27 cellular contexts compared by ENCODE assay signal in genomic region chr6:169310983-169311382, GRCh38. TPM values are rescaled to one million over a fixed set of nuclear protein-coding genes. Genes with fewer than 3 reads are reported as not detected.
DNase-seq lines count a peak whose midpoint lies in the region; ATAC-seq, FAIRE-seq and TF ChIP-seq lines count a peak whose summit lies in the region.
"Had no signal": no experiment of that assay in that cellular context is flagged by ENCODE, and none has a peak within 500 bp of the region (broad histone marks: within the 10 kb centered on the region; RNA-seq: fewer than 3 reads in every experiment).

No MANE protein-coding gene starts in this region.

- TF ChIP-seq CTCF in osteoblast (IDR thresholded peaks at IDR 0.05; ENCODE audit: extremely low read depth, low read depth, low read length), result no peak
- TF ChIP-seq CTCF in mesothelial cell of epicardium (IDR thresholded peaks at IDR 0.05; ENCODE audit: unreplicated experiment), result no peak
- no peak for TF ChIP-seq CTCF in HepG2 (CRISPR knock-in tag; IDR thresholded peaks at IDR 0.05)

- no peak for TF ChIP-seq RAD21 in HepG2 (CRISPR knock-in tag; IDR thresholded peaks at IDR 0.05)

- H3K4me3 ChIP-seq in osteoblast (ENCODE audit: insufficient read depth, low read length) (no peak overlapping the region), aorta (ENCODE audit: low read length in 2 of 2) (no peak overlapping the region), HepG2 (replicated peaks in 1 of 3; ENCODE audit: insufficient read depth in 1 of 3, low read depth in 2 of 3, low read length in 3 of 3) (no peak overlapping the region)
- H3K4me3 ChIP-seq: A549; BLaER1 treated with 17β-estradiol and CSF1 and Interleukin-3, amounts not matched to agents 10 nM and 100 nM; GM12878; GM23338; HAP-1 had no signal

- no peaks in the 10 kb centered on the region for H3K9me3 Mint-ChIP-seq in stimulated activated naive CD8-positive, alpha-beta T cell treated with anti-CD3 and anti-CD28 coated beads, Interleukin-15, amount 100 ng/mL, for 72 hours
- H3K9me3 Mint-ChIP-seq in stimulated activated effector memory CD8-positive, alpha-beta T cell treated with anti-CD3 and anti-CD28 coated beads, Interleukin-12 subunit alpha, Interleukin-12 subunit beta, amount 100 ng/mL, for 72 hours, result no peaks in the 10 kb centered on the region
- H3K9me3 Mint-ChIP-seq in mesothelial cell of epicardium, result peaks cover 20% of the 10 kb centered on the region
- H3K9me3 Mint-ChIP-seq: CD4-positive, alpha-beta T cell; CD8-positive, alpha-beta memory T cell; GM23338; HFFc6 had no signal

- peak; percentile 12 for ATAC-seq in stimulated activated naive CD8-positive, alpha-beta T cell treated with anti-CD3 and anti-CD28 coated beads, Interleukin-15, amount 100 ng/mL, for 72 hours
- no peak for ATAC-seq in stimulated activated naive CD8-positive, alpha-beta T cell treated with anti-CD3 and anti-CD28 coated beads, Interleukin-15, Interleukin-2, amounts not matched to agents 100 U/mL and 50 U/mL, for 24 hours
- ATAC-seq in stimulated activated effector memory CD8-positive, alpha-beta T cell treated with anti-CD3 and anti-CD28 coated beads, Interleukin-12 subunit alpha, Interleukin-12 subunit beta, amount 100 ng/mL, for 72 hours, result peak; percentile 47
- peak; percentile 54 for ATAC-seq in aorta (ENCODE audit: low FRiP score)
- ATAC-seq in HepG2, result no peak
- ATAC-seq: A549, GM12878, GM23338 had no signal

- H3K4me2 ChIP-seq in osteoblast (ENCODE audit: insufficient read depth, low read length), result no peak overlapping the region
- no peak overlapping the region for H3K4me2 ChIP-seq in HepG2 (ENCODE audit: low read depth, low read length)
- H3K4me2 ChIP-seq: A549; BLaER1 treated with 17β-estradiol and CSF1 and Interleukin-3, amounts not matched to agents 10 nM and 100 nM; GM23338 had no signal

- no peaks in the 10 kb centered on the region for H3K36me3 ChIP-seq in osteoblast (ENCODE audit: insufficient read depth, low read length)
- H3K36me3 ChIP-seq in aorta (ENCODE audit: control insufficient read depth in 1 of 2, insufficient read depth in 2 of 2, low read length in 1 of 2), result no peaks in the 10 kb centered on the region
- H3K36me3 ChIP-seq in HepG2 (replicated peaks in 1 of 2; ENCODE audit: control insufficient read depth in 1 of 2, insufficient read depth in 2 of 2, low read length in 2 of 2), result no peaks in the 10 kb centered on the region
- H3K36me3 ChIP-seq: BE2C; BLaER1 treated with 17β-estradiol and CSF1 and Interleukin-3, amounts not matched to agents 10 nM and 100 nM; HAP-1 had no signal

- H3K36me3 Mint-ChIP-seq in stimulated activated effector memory CD8-positive, alpha-beta T cell treated with anti-CD3 and anti-CD28 coated beads, Interleukin-12 subunit alpha, Interleukin-12 subunit beta, amount 100 ng/mL, for 72 hours, result no peaks in the 10 kb centered on the region
- no peaks in the 10 kb centered on the region for H3K36me3 Mint-ChIP-seq in mesothelial cell of epicardium
- H3K36me3 Mint-ChIP-seq: CD14-positive monocyte; CD8-positive, alpha-beta memory T cell had no signal

- H3K4me1 Mint-ChIP-seq in stimulated activated naive CD8-positive, alpha-beta T cell treated with anti-CD3 and anti-CD28 coated beads, Interleukin-15, amount 100 ng/mL, for 72 hours, result no peaks in the 10 kb centered on the region
- no peaks in the 10 kb centered on the region for H3K4me1 Mint-ChIP-seq in stimulated activated effector memory CD8-positive, alpha-beta T cell treated with anti-CD3 and anti-CD28 coated beads, Interleukin-12 subunit alpha, Interleukin-12 subunit beta, amount 100 ng/mL, for 72 hours
- H3K4me1 Mint-ChIP-seq in mesothelial cell of epicardium, result no peaks in the 10 kb centered on the region
- H3K4me1 Mint-ChIP-seq: CD14-positive monocyte; CD8-positive, alpha-beta memory T cell; GM23338 had no signal

- WGBS in aorta, 2 donors, result 92 to 97% methylated on average over 3 of the region's 3 CpGs
- 19% methylated on average over 3 of the region's 3 CpGs for WGBS in HepG2 (ENCODE audit: low lambda C conversion rate)

- no peak overlapping the region for H3K27ac ChIP-seq in osteoblast (ENCODE audit: low read depth, low read length)
- no peak overlapping the region for H3K27ac ChIP-seq in aorta (ENCODE audit: low read depth in 1 of 2, low read length in 2 of 2)
- no peak overlapping the region for H3K27ac ChIP-seq in HepG2 (ENCODE audit: extremely low read length, insufficient read depth, low read length)
- H3K27ac ChIP-seq: BLaER1 treated with 17β-estradiol and CSF1 and Interleukin-3, amounts not matched to agents 10 nM and 100 nM had no signal

- no peak for TF ChIP-seq POLR2A in HepG2 (IDR thresholded peaks at IDR 0.05; ENCODE audit: insufficient read depth in 1 of 2, low read depth in 2 of 2, low read length in 2 of 2)

- H3K27ac Mint-ChIP-seq in stimulated activated naive CD8-positive, alpha-beta T cell treated with anti-CD3 and anti-CD28 coated beads, Interleukin-15, amount 100 ng/mL, for 72 hours, result no peak overlapping the region
- H3K27ac Mint-ChIP-seq in stimulated activated effector memory CD8-positive, alpha-beta T cell treated with anti-CD3 and anti-CD28 coated beads, Interleukin-12 subunit alpha, Interleukin-12 subunit beta, amount 100 ng/mL, for 72 hours, result no peak overlapping the region
- H3K27ac Mint-ChIP-seq in mesothelial cell of epicardium, result no peak overlapping the region
- H3K27ac Mint-ChIP-seq: CD4-positive, alpha-beta T cell; GM23338; HFFc6 had no signal

- FAIRE-seq in HepG2 (lab: Jason Lieb, UNC), result no peak
- FAIRE-seq: A549, D721Med, GM12878, H54 had no signal

- no peaks in the 10 kb centered on the region for H3K4me1 ChIP-seq in osteoblast (ENCODE audit: insufficient read depth, low read length)
- H3K4me1 ChIP-seq in aorta (ENCODE audit: control insufficient read depth in 1 of 2, insufficient read depth in 2 of 2, low read length in 2 of 2), result no peaks in the 10 kb centered on the region
- peaks cover 6% of the 10 kb centered on the region; the same call in 1 of the 2 replicates for H3K4me1 ChIP-seq in HepG2 (ENCODE audit: insufficient read depth, low read length)
- H3K4me1 ChIP-seq: A549; BE2C; BLaER1 treated with 17β-estradiol and CSF1 and Interleukin-3, amounts not matched to agents 10 nM and 100 nM; HAP-1 had no signal

- H3K27me3 ChIP-seq in osteoblast (ENCODE audit: insufficient read depth, low read length) (no peaks in the 10 kb centered on the region), aorta (ENCODE audit: control insufficient read depth in 1 of 2, insufficient read depth in 2 of 2, low read length in 1 of 2) (no peaks in the 10 kb centered on the region), HepG2 (ENCODE audit: control insufficient read depth in 1 of 2, insufficient read depth in 2 of 2, low read length in 2 of 2) (peaks cover 0 to 15% of the 10 kb centered on the region in 2 experiments; a peak in 1 of 5 replicates)
- H3K27me3 ChIP-seq: BE2C; BLaER1 treated with 17β-estradiol and CSF1 and Interleukin-3, amounts not matched to agents 10 nM and 100 nM had no signal

- DNase-seq in stimulated activated naive CD8-positive, alpha-beta T cell treated with anti-CD3 and anti-CD28 coated beads, Interleukin-15, amount 100 ng/mL, for 72 hours, result no peak
- no peak for DNase-seq in stimulated activated naive CD8-positive, alpha-beta T cell treated with anti-CD3 and anti-CD28 coated beads, Interleukin-15, Interleukin-2, amounts not matched to agents 100 U/mL and 50 U/mL, for 24 hours
- DNase-seq in osteoblast (ENCODE audit: insufficient read length, low spot score, missing footprints) (peak; percentile 27), aorta (no peak), NCI-H226 (no peak), mesothelial cell of epicardium (ENCODE audit: low spot score in 2 of 2, unreplicated experiment in 2 of 2) (no peak), HepG2 (ENCODE audit: low spot score) (no peak)
- DNase-seq in stimulated activated effector memory CD8-positive, alpha-beta T cell treated with anti-CD3 and anti-CD28 coated beads, Interleukin-12 subunit alpha, Interleukin-12 subunit beta, amount 100 ng/mL, for 72 hours (ENCODE audit: low spot score in 2 of 2), result peak in 1 of 2 donors; percentile 12
- DNase-seq: 8988T; ACHN; AML-193; BE2C; CD4-positive, alpha-beta T cell; CD8-positive, alpha-beta memory T cell; DMS 273 treated with DMSO at 0.1 percent for 48 hours; DMS79; EL; GDM1; HFFc6 had no signal

- H4K20me1 ChIP-seq in osteoblast (ENCODE audit: insufficient read depth, low read length), result no peaks in the 10 kb centered on the region
- no peaks in the 10 kb centered on the region for H4K20me1 ChIP-seq in HepG2 (ENCODE audit: insufficient read depth, low read length)
- H4K20me1 ChIP-seq: BLaER1 treated with 17β-estradiol and CSF1 and Interleukin-3, amounts not matched to agents 10 nM and 100 nM had no signal

- in situ Hi-C loops in HepG2 (cut with HindIII; ENCODE audit: extremely low pct_ligation_motif_present, low pct_unique_long_range_greater_than_20kb), result no loop called here

- BruUV-seq in HepG2 (replicated peaks; lab: Mats Ljungman, UMichigan), result no TSS peak

- CTCF ChIA-PET in HepG2 (lab: Yijun Ruan, JAX; ENCODE audit: low intra/inter-chr PET ratio, low total read pairs), result no interaction called here

- H3K9ac ChIP-seq in HepG2 (ENCODE audit: insufficient read depth, low read depth, low read length), result no peak overlapping the region
- H3K9ac ChIP-seq: BLaER1 treated with 17β-estradiol and CSF1 and Interleukin-3, amounts not matched to agents 10 nM and 100 nM had no signal

- no peak for TF ChIP-seq EP300 in HepG2 (IDR thresholded peaks at IDR 0.05; ENCODE audit: low read depth in 2 of 2, low read length in 2 of 2)
- TF ChIP-seq EP300 in HepG2 (CRISPR knock-in tag; IDR thresholded peaks at IDR 0.05; ENCODE audit: borderline replicate concordance), result no peak

- H3K9me3 ChIP-seq in osteoblast (ENCODE audit: low read depth, low read length), result no peaks in the 10 kb centered on the region
- H3K9me3 ChIP-seq in aorta (ENCODE audit: control insufficient read depth, low read length), result no peaks in the 10 kb centered on the region
- no peaks in the 10 kb centered on the region for H3K9me3 ChIP-seq in HepG2 (ENCODE audit: low read length)
- H3K9me3 ChIP-seq: A549, BE2C, HAP-1 had no signal

- no peak overlapping the region for H3K4me3 Mint-ChIP-seq in stimulated activated naive CD8-positive, alpha-beta T cell treated with anti-CD3 and anti-CD28 coated beads, Interleukin-15, amount 100 ng/mL, for 72 hours
- no peak overlapping the region for H3K4me3 Mint-ChIP-seq in stimulated activated effector memory CD8-positive, alpha-beta T cell treated with anti-CD3 and anti-CD28 coated beads, Interleukin-12 subunit alpha, Interleukin-12 subunit beta, amount 100 ng/mL, for 72 hours
- no peak overlapping the region for H3K4me3 Mint-ChIP-seq in mesothelial cell of epicardium
- H3K4me3 Mint-ChIP-seq: CD14-positive monocyte; CD4-positive, alpha-beta T cell; CD8-positive, alpha-beta memory T cell; GM23338; HFFc6 had no signal

- intact Hi-C loops in aorta (cut with DNase I) (no loop called here), HepG2 (cut with micrococcal nuclease; ENCODE audit: unreplicated experiment) (no loop called here)

- H3K27me3 Mint-ChIP-seq in stimulated activated naive CD8-positive, alpha-beta T cell treated with anti-CD3 and anti-CD28 coated beads, Interleukin-15, amount 100 ng/mL, for 72 hours, result peaks cover 11% of the 10 kb centered on the region
- H3K27me3 Mint-ChIP-seq in mesothelial cell of epicardium (ENCODE audit: low read depth), result no peaks in the 10 kb centered on the region
- H3K27me3 Mint-ChIP-seq: CD4-positive, alpha-beta T cell had no signal

- H3K79me2 ChIP-seq in osteoblast (ENCODE audit: insufficient read depth, low read length) (no peaks in the 10 kb centered on the region), HepG2 (ENCODE audit: insufficient read depth, low read length) (no peaks in the 10 kb centered on the region)

- no peak overlapping the region for H2AFZ ChIP-seq in osteoblast (ENCODE audit: low read length)
- no peak overlapping the region for H2AFZ ChIP-seq in HepG2 (ENCODE audit: low read length)
- H2AFZ ChIP-seq: GM23338 had no signal

- POLR2A ChIA-PET in HepG2 (lab: Yijun Ruan, JAX), result no interaction called here

RNA-seq across cellular contexts. Expression of gene THBS2, which starts 57.3 kb away (rescaled TPM):
- total RNA-seq in osteoblast (1,102 and 1,498 TPM in 2 replicates), aorta (1,000 to 10,000 TPM in 1 of 2 donors, 100 to 1,000 TPM in 1; 700 to 1,026 TPM), mesothelial cell of epicardium (15.3 to 20.4 TPM (median 18.6 TPM) in 3 replicates), HepG2 (2016; rRNA removed; fragmentation: Illumina TruSeq; extraction: Trizol) (0.08 and 0.15 TPM in 2 replicates)
- polyA plus RNA-seq in aorta (100 to 1,000 TPM in 1 of 2 donors, 10 to 100 TPM in 1; 68.6 to 378 TPM), HepG2 (2011; rRNA removed) (0.12 and 0.26 TPM in 2 replicates)
- not detected in 2 replicates for total RNA-seq in HepG2 (2016; cell fraction: cytosol; rRNA removed; fragmentation: Illumina TruSeq; extraction: Trizol; ENCODE audit: low read depth)
- total RNA-seq in HepG2 (2016; cell fraction: insoluble cytoplasmic fraction; rRNA removed; fragmentation: Illumina TruSeq; extraction: Trizol), result 0.10 and 0.30 TPM in 2 replicates
- 0.31 TPM in 1 of 2 replicates, not detected in the other for total RNA-seq in HepG2 (2016; cell fraction: membrane; rRNA removed; fragmentation: Illumina TruSeq; extraction: Trizol)
- 0.31 and 0.41 TPM in 2 replicates for total RNA-seq in HepG2 (2016; cell fraction: nucleus; rRNA removed; fragmentation: Illumina TruSeq; extraction: Trizol)
- 0.05 and 0.24 TPM in 2 replicates for polyA plus RNA-seq in HepG2 (2011; cell fraction: cytosol; rRNA removed)
- polyA plus RNA-seq in HepG2 (2011; cell fraction: nucleus; rRNA removed), result 0.28 and 0.40 TPM in 2 replicates
- 0.05 and 0.27 TPM in 2 replicates for polyA plus RNA-seq in HepG2 (2012)
- 0.05 TPM in 1 of 2 replicates, not detected in the other for polyA plus RNA-seq in HepG2 (2016; cell fraction: cytosol; fragmentation: Illumina TruSeq; extraction: Trizol; ENCODE audit: low read depth)
- polyA plus RNA-seq in HepG2 (2016; cell fraction: insoluble cytoplasmic fraction; fragmentation: Illumina TruSeq; extraction: Trizol; ENCODE audit: low read depth), result not detected in 2 replicates
- not detected in 2 replicates for polyA plus RNA-seq in HepG2 (2016; cell fraction: membrane; fragmentation: Illumina TruSeq; extraction: Trizol; ENCODE audit: low read depth)
- polyA plus RNA-seq in HepG2 (2016; cell fraction: nucleus; fragmentation: Illumina TruSeq; extraction: Trizol; ENCODE audit: insufficient read depth, low read depth), result 0.48 and 1.0 TPM in 2 replicates
- polyA minus RNA-seq in HepG2 (2011; rRNA and poly(A)+ RNA removed; ENCODE audit: low replicate concordance), result 0.75 and 0.82 TPM in 2 replicates
- polyA minus RNA-seq in HepG2 (2011; cell fraction: cytosol; rRNA and poly(A)+ RNA removed), result 0.20 TPM in 1 of 2 replicates, not detected in the other
- polyA minus RNA-seq in HepG2 (2011; cell fraction: nucleus; rRNA and poly(A)+ RNA removed), result 0.13 and 0.75 TPM in 2 replicates
- total RNA-seq: CD4-positive, alpha-beta T cell; CD8-positive, alpha-beta memory T cell had no signal

Comparison
In these comparisons a context has a peak if more than half of its experiments do, and no peak if none do; other contexts are left out.
1. ATAC-seq: peak in stimulated activated naive CD8-positive, alpha-beta T cell treated with anti-CD3 and anti-CD28 coated beads, Interleukin-15, amount 100 ng/mL, for 72 hours (single experiment), stimulated activated effector memory CD8-positive, alpha-beta T cell treated with anti-CD3 and anti-CD28 coated beads, Interleukin-12 subunit alpha, Interleukin-12 subunit beta, amount 100 ng/mL, for 72 hours (single experiment) and aorta (single experiment); none in stimulated activated naive CD8-positive, alpha-beta T cell treated with anti-CD3 and anti-CD28 coated beads, Interleukin-15, Interleukin-2, amounts not matched to agents 100 U/mL and 50 U/mL, for 24 hours (single experiment) and HepG2 (single experiment).
2. RNA of gene THBS2, which starts 57.3 kb away (total RNA-seq): 1,102 to 1,498 TPM in osteoblast and 700 to 1,026 TPM in aorta; 15.3 to 20.4 TPM in mesothelial cell of epicardium and 0.08 to 0.41 TPM in HepG2; every median in the first group is over 10 times any median in the second.